1 cellular context compared by ENCODE assay signal in the genomic region with DNA sequence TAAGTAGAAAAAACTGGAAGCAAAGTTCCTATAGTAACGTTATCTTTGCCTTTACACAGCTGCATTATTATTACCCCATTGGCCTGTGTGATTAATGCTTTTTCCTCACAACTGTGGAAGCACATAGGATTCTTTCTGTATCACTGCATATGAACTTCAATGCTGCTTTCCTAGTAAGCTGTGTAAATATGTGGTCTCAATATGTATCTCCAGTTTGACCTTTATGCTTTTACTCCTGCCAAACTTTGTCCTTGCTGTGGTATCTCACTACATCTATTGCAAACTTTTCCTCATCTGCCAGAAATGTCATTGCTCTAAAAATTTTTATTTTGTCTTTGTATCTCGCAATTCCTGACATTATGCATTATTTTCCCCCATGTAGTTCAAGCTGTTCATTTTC.
TF ChIP-seq lines count a peak whose summit lies in the region.

No MANE protein-coding gene starts in this region.

TF ChIP-seq in HepG2, 621 proteins besides CTCF, POLR2A, EP300 and RAD21 (continued from another document and continues in another):
- TF ChIP-seq ZNF652 (CRISPR knock-in tag; IDR thresholded peaks at IDR 0.05; ENCODE audit: borderline replicate concordance, low read depth) (no peak), ESRRA (CRISPR knock-in tag; IDR thresholded peaks at IDR 0.05; ENCODE audit: low read depth) (peak; percentile 74; the same call in 1 of the 2 replicates), GATAD2A (CRISPR knock-in tag; IDR thresholded peaks at IDR 0.05) (peak; percentile 59), FOXJ3 (CRISPR knock-in tag; IDR thresholded peaks at IDR 0.05; ENCODE audit: borderline replicate concordance) (peak; percentile 62), ELF1 (CRISPR knock-in tag; IDR thresholded peaks at IDR 0.05) (no peak), ARID3A (IDR thresholded peaks at IDR 0.05; ENCODE audit: low read depth, low read length) (peak; percentile 94), ZNF350 (CRISPR knock-in tag; IDR thresholded peaks at IDR 0.05; ENCODE audit: borderline replicate concordance, low read depth) (no peak), SOX13 (IDR thresholded peaks at IDR 0.05) (no peak), SOX13 (CRISPR knock-in tag; conservative IDR thresholded peaks at IDR 0.05 in 1 of 2, IDR thresholded peaks at IDR 0.05 in 1 of 2) (peak in 1 of 2 experiments; percentile 58; a peak in 1 of 4 replicates), ZC3H4 (CRISPR knock-in tag; IDR thresholded peaks at IDR 0.05; ENCODE audit: borderline replicate concordance) (no peak), ZNF318 (CRISPR knock-in tag; IDR thresholded peaks at IDR 0.05) (no peak), ZNF556 (CRISPR knock-in tag; IDR thresholded peaks at IDR 0.05; ENCODE audit: borderline replicate concordance) (no peak), UBTF (CRISPR knock-in tag; IDR thresholded peaks at IDR 0.05) (no peak), BCL6 (CRISPR knock-in tag; IDR thresholded peaks at IDR 0.05) (peak; percentile 86), TMF1 (CRISPR knock-in tag; IDR thresholded peaks at IDR 0.05; ENCODE audit: low read depth) (no peak), ARNTL (CRISPR knock-in tag; IDR thresholded peaks at IDR 0.05) (no peak), CC2D1A (CRISPR knock-in tag; IDR thresholded peaks at IDR 0.05) (no peak), RARA (CRISPR knock-in tag; IDR thresholded peaks at IDR 0.05) (peak; percentile 49; the same call in 1 of the 2 replicates), FOXK1 (CRISPR knock-in tag; IDR thresholded peaks at IDR 0.05; ENCODE audit: borderline replicate concordance, low read depth) (no peak), POLR2G (IDR thresholded peaks at IDR 0.05; ENCODE audit: low read depth, low read length) (no peak), ZNF558 (CRISPR knock-in tag; IDR thresholded peaks at IDR 0.05; ENCODE audit: borderline replicate concordance) (no peak), ZNF616 (CRISPR knock-in tag; IDR thresholded peaks at IDR 0.05; ENCODE audit: low read depth) (no peak), PRMT3 (CRISPR knock-in tag; IDR thresholded peaks at IDR 0.05; ENCODE audit: borderline replicate concordance, low read depth) (no peak), HNRNPLL (IDR thresholded peaks at IDR 0.05; ENCODE audit: low read depth, low read length, poor library complexity, severe bottlenecking) (no peak), ZBTB20 (CRISPR knock-in tag; IDR thresholded peaks at IDR 0.05; ENCODE audit: borderline replicate concordance, low read depth) (no peak), HNRNPL (IDR thresholded peaks at IDR 0.05; ENCODE audit: low read depth, low read length) (no peak), STAT6 (CRISPR knock-in tag; IDR thresholded peaks at IDR 0.05; ENCODE audit: borderline replicate concordance) (no peak), GFI1 (CRISPR knock-in tag; IDR thresholded peaks at IDR 0.05; ENCODE audit: borderline replicate concordance) (no peak), FOXP4 (CRISPR knock-in tag; IDR thresholded peaks at IDR 0.05) (0 out of 2 replicates have a peak, but pooled peaks have one; percentile 30), KDM1A (CRISPR knock-in tag; IDR thresholded peaks at IDR 0.05) (no peak), ZNF577 (CRISPR knock-in tag; IDR thresholded peaks at IDR 0.05; ENCODE audit: borderline replicate concordance, low read depth) (no peak), KDM2A (CRISPR knock-in tag; IDR thresholded peaks at IDR 0.05; ENCODE audit: borderline replicate concordance, low read depth) (no peak), SMARCC2 (IDR thresholded peaks at IDR 0.05) (no peak)
- TF ChIP-seq, protein P1, sequence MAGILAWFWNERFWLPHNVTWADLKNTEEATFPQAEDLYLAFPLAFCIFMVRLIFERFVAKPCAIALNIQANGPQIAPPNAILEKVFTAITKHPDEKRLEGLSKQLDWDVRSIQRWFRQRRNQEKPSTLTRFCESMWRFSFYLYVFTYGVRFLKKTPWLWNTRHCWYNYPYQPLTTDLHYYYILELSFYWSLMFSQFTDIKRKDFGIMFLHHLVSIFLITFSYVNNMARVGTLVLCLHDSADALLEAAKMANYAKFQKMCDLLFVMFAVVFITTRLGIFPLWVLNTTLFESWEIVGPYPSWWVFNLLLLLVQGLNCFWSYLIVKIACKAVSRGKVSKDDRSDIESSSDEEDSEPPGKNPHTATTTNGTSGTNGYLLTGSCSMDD (CRISPR knock-in tag; IDR thresholded peaks at IDR 0.05): no peak
- TF ChIP-seq, protein P2, sequence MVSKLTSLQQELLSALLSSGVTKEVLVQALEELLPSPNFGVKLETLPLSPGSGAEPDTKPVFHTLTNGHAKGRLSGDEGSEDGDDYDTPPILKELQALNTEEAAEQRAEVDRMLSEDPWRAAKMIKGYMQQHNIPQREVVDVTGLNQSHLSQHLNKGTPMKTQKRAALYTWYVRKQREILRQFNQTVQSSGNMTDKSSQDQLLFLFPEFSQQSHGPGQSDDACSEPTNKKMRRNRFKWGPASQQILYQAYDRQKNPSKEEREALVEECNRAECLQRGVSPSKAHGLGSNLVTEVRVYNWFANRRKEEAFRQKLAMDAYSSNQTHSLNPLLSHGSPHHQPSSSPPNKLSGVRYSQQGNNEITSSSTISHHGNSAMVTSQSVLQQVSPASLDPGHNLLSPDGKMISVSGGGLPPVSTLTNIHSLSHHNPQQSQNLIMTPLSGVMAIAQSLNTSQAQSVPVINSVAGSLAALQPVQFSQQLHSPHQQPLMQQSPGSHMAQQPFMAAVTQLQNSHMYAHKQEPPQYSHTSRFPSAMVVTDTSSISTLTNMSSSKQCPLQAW (CRISPR knock-in tag; IDR thresholded peaks at IDR 0.05): no peak
- TF ChIP-seq, protein P3, sequence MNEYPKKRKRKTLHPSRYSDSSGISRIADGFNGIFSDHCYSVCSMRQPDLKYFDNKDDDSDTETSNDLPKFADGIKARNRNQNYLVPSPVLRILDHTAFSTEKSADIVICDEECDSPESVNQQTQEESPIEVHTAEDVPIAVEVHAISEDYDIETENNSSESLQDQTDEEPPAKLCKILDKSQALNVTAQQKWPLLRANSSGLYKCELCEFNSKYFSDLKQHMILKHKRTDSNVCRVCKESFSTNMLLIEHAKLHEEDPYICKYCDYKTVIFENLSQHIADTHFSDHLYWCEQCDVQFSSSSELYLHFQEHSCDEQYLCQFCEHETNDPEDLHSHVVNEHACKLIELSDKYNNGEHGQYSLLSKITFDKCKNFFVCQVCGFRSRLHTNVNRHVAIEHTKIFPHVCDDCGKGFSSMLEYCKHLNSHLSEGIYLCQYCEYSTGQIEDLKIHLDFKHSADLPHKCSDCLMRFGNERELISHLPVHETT (CRISPR knock-in tag; conservative IDR thresholded peaks at IDR 0.05): no peak
